In genomic region chr5:93246093-93246855, GRCh38 we compare ENCODE assay signal across 10 cellular contexts.
DNase-seq lines count a peak whose midpoint lies in the region; ATAC-seq and TF ChIP-seq lines count a peak whose summit lies in the region.
"Had no signal": no experiment of that assay in that cellular context is flagged by ENCODE, and none has a peak within 500 bp of the region (broad histone marks: within the 10 kb centered on the region; RNA-seq: fewer than 3 reads in every experiment).

No MANE protein-coding gene starts in this region.

- no peak overlapping the region for H3K9ac ChIP-seq in endodermal cell (ENCODE audit: extremely low read depth, low read length, poor library complexity, severe bottlenecking)

- H3K36me3 ChIP-seq in endodermal cell (ENCODE audit: control insufficient read depth, insufficient read depth, low read length), result no peaks in the 10 kb centered on the region
- H3K36me3 ChIP-seq in mucosa of descending colon (ENCODE audit: low read depth), result no peaks in the 10 kb centered on the region
- H3K36me3 ChIP-seq in adrenal gland (replicated peaks in 1 of 2), result no peaks in the 10 kb centered on the region

- intact Hi-C loops in mucosa of descending colon (cut with DNase I, micrococcal nuclease), result no loop called here
- intact Hi-C loops in adrenal gland (cut with DNase I), result no loop called here

- peaks cover 9% of the 10 kb centered on the region for H3K4me1 ChIP-seq in endodermal cell (ENCODE audit: control insufficient read depth, insufficient read depth, low read length)
- H3K4me1 ChIP-seq in mucosa of descending colon (ENCODE audit: low read depth), result no peaks in the 10 kb centered on the region
- H3K4me1 ChIP-seq in adrenal gland (replicated peaks in 1 of 2), result peaks cover 0 to 9% of the 10 kb centered on the region in 2 donors

- H3K4me3 Mint-ChIP-seq in endodermal cell, result peak overlapping the region; percentile 2
- H3K4me3 Mint-ChIP-seq: CD14-positive monocyte had no signal

- H3K27ac Mint-ChIP-seq in endodermal cell, result no peak overlapping the region
- H3K27ac Mint-ChIP-seq: CD14-positive monocyte had no signal

- H3K4me1 Mint-ChIP-seq in endodermal cell, result peaks cover 46% of the 10 kb centered on the region
- H3K4me1 Mint-ChIP-seq: CD14-positive monocyte had no signal

- H3K9me3 Mint-ChIP-seq in endodermal cell, result no peaks in the 10 kb centered on the region

- TF ChIP-seq CTCF in endodermal cell (conservative IDR thresholded peaks at IDR 0.05) (no peak), mucosa of descending colon (IDR thresholded peaks at IDR 0.05) (no peak), adrenal gland (IDR thresholded peaks at IDR 0.05) (no peak)

- DNase-seq in AG08396 (ENCODE audit: low spot score), result peak; percentile 25
- peak; percentile 56 for DNase-seq in NCI-H1694 (lab: John Stamatoyannopoulos, UW)
- peak; percentile 74 for DNase-seq in endodermal cell
- DNase-seq in mucosa of descending colon, result peak in 1 of 3 donors; percentile 9
- no peak for DNase-seq in adrenal gland
- no peak for DNase-seq in activated naive CD4-positive, alpha-beta T cell (lab: John Stamatoyannopoulos, UW)
- no peak for DNase-seq in MV-4-11 (lab: John Stamatoyannopoulos, UW)
- DNase-seq in kidney tubule cell (ENCODE audit: low spot score), result no peak

- H3K27me3 ChIP-seq in endodermal cell (ENCODE audit: control insufficient read depth, insufficient read depth, low read length, poor library complexity, severe bottlenecking) (no peaks in the 10 kb centered on the region), adrenal gland (no peaks in the 10 kb centered on the region)

- peaks cover 4% of the 10 kb centered on the region for H3K27me3 Mint-ChIP-seq in endodermal cell (ENCODE audit: insufficient read depth)

- 43 to 46% methylated on average over 4 to 6 of the region's 6 CpGs for WGBS in endodermal cell (ENCODE audit: insufficient coverage in 1 of 2, insufficient read length in 1 of 2), 2 experiments
- 63 to 77% (median 68%) methylated on average over 6 of the region's 6 CpGs for WGBS in adrenal gland, 4 donors

- H3K4me3 ChIP-seq in endodermal cell (ENCODE audit: low read length), result no peak overlapping the region
- H3K4me3 ChIP-seq in mucosa of descending colon, result no peak overlapping the region
- no peak overlapping the region for H3K4me3 ChIP-seq in adrenal gland
- H3K4me3 ChIP-seq: SK-N-MC had no signal

- no peaks in the 10 kb centered on the region for H3K36me3 Mint-ChIP-seq in endodermal cell (ENCODE audit: low read depth)
- H3K36me3 Mint-ChIP-seq: CD14-positive monocyte had no signal

- TF ChIP-seq POLR2A in adrenal gland (IDR thresholded peaks at IDR 0.05), result no peak

- H3K9me3 ChIP-seq in endodermal cell (ENCODE audit: control insufficient read depth, low read length), result no peaks in the 10 kb centered on the region
- H3K9me3 ChIP-seq in mucosa of descending colon, result no peaks in the 10 kb centered on the region
- no peaks in the 10 kb centered on the region for H3K9me3 ChIP-seq in adrenal gland (replicated peaks in 1 of 3)

- H3K27ac ChIP-seq in endodermal cell (ENCODE audit: low read depth, low read length) (peak overlapping the region; percentile 15), adrenal gland (peak overlapping the region in 2 of 5 donors; percentile 31 to 65)

- ATAC-seq in mucosa of descending colon, result peak; percentile 33

Comparison
In these comparisons a context has a peak if more than half of its experiments do, and no peak if none do; other contexts are left out.
1. DNase-seq: peak in AG08396 (single experiment), NCI-H1694 (single experiment) and endodermal cell (single experiment); none in adrenal gland (0 of 7), activated naive CD4-positive, alpha-beta T cell (0 of 4), MV-4-11 (single experiment) and kidney tubule cell (single experiment).